16 cellular contexts compared by ENCODE assay signal in the genomic region with DNA sequence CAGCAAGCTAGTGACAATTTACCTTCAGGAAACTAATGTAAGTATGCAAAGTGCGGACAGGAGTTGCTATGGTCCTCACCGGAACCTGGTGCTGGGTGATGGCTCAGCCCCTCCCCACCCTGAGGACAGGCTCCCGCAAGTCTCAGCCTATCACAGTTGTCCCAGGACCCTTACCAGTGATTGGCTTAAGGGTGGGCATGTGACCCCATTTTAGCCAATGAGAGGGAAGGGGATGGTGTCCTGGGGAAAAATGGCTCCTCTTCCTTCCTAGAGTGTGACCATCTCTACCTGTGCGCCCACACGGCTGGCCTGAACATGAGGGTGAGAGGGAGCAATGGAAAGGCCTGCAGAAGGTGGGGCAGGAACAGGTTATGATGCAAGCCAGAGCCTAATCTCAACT.
"Had no signal": no experiment of that assay in that cellular context is flagged by ENCODE, and none has a peak within 500 bp of the region (broad histone marks: within the 10 kb centered on the region; RNA-seq: fewer than 3 reads in every experiment).

No MANE protein-coding gene starts in this region.

- ATAC-seq: gastroesophageal sphincter; heart right ventricle; naive thymus-derived CD8-positive, alpha-beta T cell; T-helper 17 cell had no signal

- H3K27ac ChIP-seq: dorsolateral prefrontal cortex, gastroesophageal sphincter, left ventricle myocardium inferior, neutrophil, upper lobe of left lung had no signal

- H3K27me3 ChIP-seq: upper lobe of left lung had no signal

- FAIRE-seq: astrocyte, bronchial epithelial cell, small intestine, TTC549 had no signal

- H3K4me1 ChIP-seq: gastroesophageal sphincter, upper lobe of left lung had no signal

- DNase-seq: activated B cell treated with CpG ODN at 0.5 μM for 24 hours; activated CD4-positive, alpha-beta T cell treated with anti-CD3 and anti-CD28 coated beads, Interleukin-2, amount 50 U/mL, for 1 hour; activated naive CD4-positive, alpha-beta T cell treated with anti-CD3 and anti-CD28 coated beads, Interleukin-2, amount 50 U/mL, for 16 hours; activated T-cell treated with anti-CD3 and anti-CD28 coated beads for 4 hours; dorsolateral prefrontal cortex; heart right ventricle; left ventricle myocardium inferior; naive thymus-derived CD8-positive, alpha-beta T cell; small intestine; T-helper 17 cell had no signal

- H3K4me3 ChIP-seq: dorsolateral prefrontal cortex, gastroesophageal sphincter, heart right ventricle, left ventricle myocardium inferior, upper lobe of left lung had no signal

- H3K36me3 ChIP-seq: gastroesophageal sphincter, heart right ventricle, left ventricle myocardium inferior, neutrophil, upper lobe of left lung had no signal

- H3K9me3 ChIP-seq: gastroesophageal sphincter, heart right ventricle, left ventricle myocardium inferior, neutrophil, upper lobe of left lung had no signal
